ENCODE assay signal across 22 cellular contexts in the genomic region with DNA sequence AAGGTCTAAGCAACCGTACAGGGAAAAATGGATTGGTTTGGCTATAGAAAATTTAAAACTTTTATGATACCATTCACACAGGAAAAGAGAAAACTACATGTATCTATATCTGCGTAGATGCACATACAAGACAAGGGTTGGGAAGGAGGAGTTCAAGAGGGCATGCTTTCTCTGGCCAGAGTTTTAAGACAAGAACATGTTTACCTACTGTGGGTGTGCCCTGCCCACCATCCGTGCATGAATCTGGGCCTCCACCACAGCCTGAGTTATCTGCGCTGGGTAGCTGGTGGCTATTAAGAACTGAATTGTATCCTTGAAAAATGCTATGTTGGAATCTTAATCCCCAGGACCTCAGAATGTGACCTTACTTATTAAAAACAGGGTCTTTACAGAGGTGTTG.
"Had no signal": no experiment of that assay in that cellular context is flagged by ENCODE, and none has a peak within 500 bp of the region (broad histone marks: within the 10 kb centered on the region; RNA-seq: fewer than 3 reads in every experiment).

No MANE protein-coding gene starts in this region.

- H3K4me1 Mint-ChIP-seq: IgD-negative memory B cell had no signal

- ATAC-seq: K562 had no signal

- H3K4me2 ChIP-seq: KMS-11, SK-N-SH had no signal

- H3K9ac ChIP-seq: KMS-11, SK-N-SH had no signal

- H3K9me3 ChIP-seq: SK-N-SH had no signal

- H3K4me3 Mint-ChIP-seq: IgD-negative memory B cell had no signal

- H3K27me3 Mint-ChIP-seq: IgD-negative memory B cell had no signal

- H3K27ac Mint-ChIP-seq: IgD-negative memory B cell had no signal

- H3K4me3 ChIP-seq: K562 had no signal

- DNase-seq: Kasumi-1, MM.1S, NCI-H1092 treated with DMSO at 0.1 percent for 48 hours, NCI-H1436, NCI-H187, NCI-H2029, NCI-H2081 treated with DMSO at 0.1 percent for 48 hours, NCI-H2171, NCI-H226, NCI-H446, NCI-H510A, NCI-H524 treated with DMSO at 0.1 percent for 48 hours, NCI-H69, NCI-H774, Right ventricle myocardium superior, RPMI8226, SIG-M5, SK-N-SH had no signal

- H3K27ac ChIP-seq: HL-60, KMS-11 had no signal
